ENCODE assay signal across 1 cellular context in the genomic region with DNA sequence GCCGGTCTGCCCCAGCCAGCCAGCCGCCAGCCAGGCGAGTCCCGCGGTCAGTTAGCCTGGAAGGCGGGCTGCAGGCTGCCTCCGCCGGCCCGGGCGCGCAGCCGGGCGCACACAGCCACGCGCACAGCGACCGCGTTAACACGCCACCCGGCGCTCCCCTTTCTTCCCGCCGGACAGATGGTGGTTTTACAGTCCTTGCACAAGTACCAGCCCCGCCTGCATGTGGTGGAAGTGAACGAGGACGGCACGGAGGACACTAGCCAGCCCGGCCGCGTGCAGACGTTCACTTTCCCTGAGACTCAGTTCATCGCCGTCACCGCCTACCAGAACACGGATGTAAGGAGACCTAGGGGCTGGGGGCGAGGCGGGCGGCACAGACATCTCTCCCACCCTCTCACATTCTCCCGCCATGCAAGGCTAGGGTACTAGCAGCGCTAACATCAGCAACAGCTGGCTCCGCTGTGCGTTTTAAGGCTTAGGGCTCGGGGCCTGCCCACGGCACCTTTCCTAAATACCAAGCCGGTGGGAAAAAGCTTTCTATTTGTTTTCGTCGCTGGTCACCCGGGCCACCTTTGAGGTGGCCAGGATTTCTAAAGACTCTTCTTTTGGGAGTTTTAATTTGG.
TF ChIP-seq lines count a peak whose summit lies in the region.

No MANE protein-coding gene starts in this region.

TF ChIP-seq in K562, 482 proteins besides CTCF, POLR2A, EP300 and RAD21 (continued from another document):
- TF ChIP-seq, protein P1, sequence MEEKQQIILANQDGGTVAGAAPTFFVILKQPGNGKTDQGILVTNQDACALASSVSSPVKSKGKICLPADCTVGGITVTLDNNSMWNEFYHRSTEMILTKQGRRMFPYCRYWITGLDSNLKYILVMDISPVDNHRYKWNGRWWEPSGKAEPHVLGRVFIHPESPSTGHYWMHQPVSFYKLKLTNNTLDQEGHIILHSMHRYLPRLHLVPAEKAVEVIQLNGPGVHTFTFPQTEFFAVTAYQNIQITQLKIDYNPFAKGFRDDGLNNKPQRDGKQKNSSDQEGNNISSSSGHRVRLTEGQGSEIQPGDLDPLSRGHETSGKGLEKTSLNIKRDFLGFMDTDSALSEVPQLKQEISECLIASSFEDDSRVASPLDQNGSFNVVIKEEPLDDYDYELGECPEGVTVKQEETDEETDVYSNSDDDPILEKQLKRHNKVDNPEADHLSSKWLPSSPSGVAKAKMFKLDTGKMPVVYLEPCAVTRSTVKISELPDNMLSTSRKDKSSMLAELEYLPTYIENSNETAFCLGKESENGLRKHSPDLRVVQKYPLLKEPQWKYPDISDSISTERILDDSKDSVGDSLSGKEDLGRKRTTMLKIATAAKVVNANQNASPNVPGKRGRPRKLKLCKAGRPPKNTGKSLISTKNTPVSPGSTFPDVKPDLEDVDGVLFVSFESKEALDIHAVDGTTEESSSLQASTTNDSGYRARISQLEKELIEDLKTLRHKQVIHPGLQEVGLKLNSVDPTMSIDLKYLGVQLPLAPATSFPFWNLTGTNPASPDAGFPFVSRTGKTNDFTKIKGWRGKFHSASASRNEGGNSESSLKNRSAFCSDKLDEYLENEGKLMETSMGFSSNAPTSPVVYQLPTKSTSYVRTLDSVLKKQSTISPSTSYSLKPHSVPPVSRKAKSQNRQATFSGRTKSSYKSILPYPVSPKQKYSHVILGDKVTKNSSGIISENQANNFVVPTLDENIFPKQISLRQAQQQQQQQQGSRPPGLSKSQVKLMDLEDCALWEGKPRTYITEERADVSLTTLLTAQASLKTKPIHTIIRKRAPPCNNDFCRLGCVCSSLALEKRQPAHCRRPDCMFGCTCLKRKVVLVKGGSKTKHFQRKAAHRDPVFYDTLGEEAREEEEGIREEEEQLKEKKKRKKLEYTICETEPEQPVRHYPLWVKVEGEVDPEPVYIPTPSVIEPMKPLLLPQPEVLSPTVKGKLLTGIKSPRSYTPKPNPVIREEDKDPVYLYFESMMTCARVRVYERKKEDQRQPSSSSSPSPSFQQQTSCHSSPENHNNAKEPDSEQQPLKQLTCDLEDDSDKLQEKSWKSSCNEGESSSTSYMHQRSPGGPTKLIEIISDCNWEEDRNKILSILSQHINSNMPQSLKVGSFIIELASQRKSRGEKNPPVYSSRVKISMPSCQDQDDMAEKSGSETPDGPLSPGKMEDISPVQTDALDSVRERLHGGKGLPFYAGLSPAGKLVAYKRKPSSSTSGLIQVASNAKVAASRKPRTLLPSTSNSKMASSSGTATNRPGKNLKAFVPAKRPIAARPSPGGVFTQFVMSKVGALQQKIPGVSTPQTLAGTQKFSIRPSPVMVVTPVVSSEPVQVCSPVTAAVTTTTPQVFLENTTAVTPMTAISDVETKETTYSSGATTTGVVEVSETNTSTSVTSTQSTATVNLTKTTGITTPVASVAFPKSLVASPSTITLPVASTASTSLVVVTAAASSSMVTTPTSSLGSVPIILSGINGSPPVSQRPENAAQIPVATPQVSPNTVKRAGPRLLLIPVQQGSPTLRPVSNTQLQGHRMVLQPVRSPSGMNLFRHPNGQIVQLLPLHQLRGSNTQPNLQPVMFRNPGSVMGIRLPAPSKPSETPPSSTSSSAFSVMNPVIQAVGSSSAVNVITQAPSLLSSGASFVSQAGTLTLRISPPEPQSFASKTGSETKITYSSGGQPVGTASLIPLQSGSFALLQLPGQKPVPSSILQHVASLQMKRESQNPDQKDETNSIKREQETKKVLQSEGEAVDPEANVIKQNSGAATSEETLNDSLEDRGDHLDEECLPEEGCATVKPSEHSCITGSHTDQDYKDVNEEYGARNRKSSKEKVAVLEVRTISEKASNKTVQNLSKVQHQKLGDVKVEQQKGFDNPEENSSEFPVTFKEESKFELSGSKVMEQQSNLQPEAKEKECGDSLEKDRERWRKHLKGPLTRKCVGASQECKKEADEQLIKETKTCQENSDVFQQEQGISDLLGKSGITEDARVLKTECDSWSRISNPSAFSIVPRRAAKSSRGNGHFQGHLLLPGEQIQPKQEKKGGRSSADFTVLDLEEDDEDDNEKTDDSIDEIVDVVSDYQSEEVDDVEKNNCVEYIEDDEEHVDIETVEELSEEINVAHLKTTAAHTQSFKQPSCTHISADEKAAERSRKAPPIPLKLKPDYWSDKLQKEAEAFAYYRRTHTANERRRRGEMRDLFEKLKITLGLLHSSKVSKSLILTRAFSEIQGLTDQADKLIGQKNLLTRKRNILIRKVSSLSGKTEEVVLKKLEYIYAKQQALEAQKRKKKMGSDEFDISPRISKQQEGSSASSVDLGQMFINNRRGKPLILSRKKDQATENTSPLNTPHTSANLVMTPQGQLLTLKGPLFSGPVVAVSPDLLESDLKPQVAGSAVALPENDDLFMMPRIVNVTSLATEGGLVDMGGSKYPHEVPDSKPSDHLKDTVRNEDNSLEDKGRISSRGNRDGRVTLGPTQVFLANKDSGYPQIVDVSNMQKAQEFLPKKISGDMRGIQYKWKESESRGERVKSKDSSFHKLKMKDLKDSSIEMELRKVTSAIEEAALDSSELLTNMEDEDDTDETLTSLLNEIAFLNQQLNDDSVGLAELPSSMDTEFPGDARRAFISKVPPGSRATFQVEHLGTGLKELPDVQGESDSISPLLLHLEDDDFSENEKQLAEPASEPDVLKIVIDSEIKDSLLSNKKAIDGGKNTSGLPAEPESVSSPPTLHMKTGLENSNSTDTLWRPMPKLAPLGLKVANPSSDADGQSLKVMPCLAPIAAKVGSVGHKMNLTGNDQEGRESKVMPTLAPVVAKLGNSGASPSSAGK (IDR thresholded peaks at IDR 0.05) = peak; percentile 58
- TF ChIP-seq NRF1 (conservative IDR thresholded peaks at IDR 0.05 in 1 of 2, IDR thresholded peaks at IDR 0.05 in 1 of 2) (peak; percentile 38 to 58; a peak in 2 of 4 replicates), HDAC6 (IDR thresholded peaks at IDR 0.05; ENCODE audit: low read depth, low read length) (peak; percentile 37; the same call in 1 of the 2 replicates), ZNF134 (CRISPR knock-in tag; conservative IDR thresholded peaks at IDR 0.05) (no peak), L3MBTL2 (IDR thresholded peaks at IDR 0.05) (peak; percentile 75), BRCA1 (IDR thresholded peaks at IDR 0.05) (no peak), BRCA1 (CRISPR knock-in tag; IDR thresholded peaks at IDR 0.05) (0 out of 2 replicates have a peak, but pooled peaks have one; percentile 48)
- TF ChIP-seq, protein P2, sequence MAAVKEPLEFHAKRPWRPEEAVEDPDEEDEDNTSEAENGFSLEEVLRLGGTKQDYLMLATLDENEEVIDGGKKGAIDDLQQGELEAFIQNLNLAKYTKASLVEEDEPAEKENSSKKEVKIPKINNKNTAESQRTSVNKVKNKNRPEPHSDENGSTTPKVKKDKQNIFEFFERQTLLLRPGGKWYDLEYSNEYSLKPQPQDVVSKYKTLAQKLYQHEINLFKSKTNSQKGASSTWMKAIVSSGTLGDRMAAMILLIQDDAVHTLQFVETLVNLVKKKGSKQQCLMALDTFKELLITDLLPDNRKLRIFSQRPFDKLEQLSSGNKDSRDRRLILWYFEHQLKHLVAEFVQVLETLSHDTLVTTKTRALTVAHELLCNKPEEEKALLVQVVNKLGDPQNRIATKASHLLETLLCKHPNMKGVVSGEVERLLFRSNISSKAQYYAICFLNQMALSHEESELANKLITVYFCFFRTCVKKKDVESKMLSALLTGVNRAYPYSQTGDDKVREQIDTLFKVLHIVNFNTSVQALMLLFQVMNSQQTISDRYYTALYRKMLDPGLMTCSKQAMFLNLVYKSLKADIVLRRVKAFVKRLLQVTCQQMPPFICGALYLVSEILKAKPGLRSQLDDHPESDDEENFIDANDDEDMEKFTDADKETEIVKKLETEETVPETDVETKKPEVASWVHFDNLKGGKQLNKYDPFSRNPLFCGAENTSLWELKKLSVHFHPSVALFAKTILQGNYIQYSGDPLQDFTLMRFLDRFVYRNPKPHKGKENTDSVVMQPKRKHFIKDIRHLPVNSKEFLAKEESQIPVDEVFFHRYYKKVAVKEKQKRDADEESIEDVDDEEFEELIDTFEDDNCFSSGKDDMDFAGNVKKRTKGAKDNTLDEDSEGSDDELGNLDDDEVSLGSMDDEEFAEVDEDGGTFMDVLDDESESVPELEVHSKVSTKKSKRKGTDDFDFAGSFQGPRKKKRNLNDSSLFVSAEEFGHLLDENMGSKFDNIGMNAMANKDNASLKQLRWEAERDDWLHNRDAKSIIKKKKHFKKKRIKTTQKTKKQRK (IDR thresholded peaks at IDR 0.05; ENCODE audit: borderline replicate concordance, low read depth, low read length) = no peak
- TF ChIP-seq, protein P3, sequence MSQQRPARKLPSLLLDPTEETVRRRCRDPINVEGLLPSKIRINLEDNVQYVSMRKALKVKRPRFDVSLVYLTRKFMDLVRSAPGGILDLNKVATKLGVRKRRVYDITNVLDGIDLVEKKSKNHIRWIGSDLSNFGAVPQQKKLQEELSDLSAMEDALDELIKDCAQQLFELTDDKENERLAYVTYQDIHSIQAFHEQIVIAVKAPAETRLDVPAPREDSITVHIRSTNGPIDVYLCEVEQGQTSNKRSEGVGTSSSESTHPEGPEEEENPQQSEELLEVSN (IDR thresholded peaks at IDR 0.05; ENCODE audit: borderline replicate concordance in 1 of 2, extremely low read depth in 1 of 2, insufficient read depth in 1 of 2, insufficient read length in 1 of 2, low read depth in 1 of 2, low read length in 1 of 2, poor library complexity in 1 of 2, severe bottlenecking in 1 of 2) = peak in 1 of 2 experiments; percentile 88
- TF ChIP-seq, protein P4, sequence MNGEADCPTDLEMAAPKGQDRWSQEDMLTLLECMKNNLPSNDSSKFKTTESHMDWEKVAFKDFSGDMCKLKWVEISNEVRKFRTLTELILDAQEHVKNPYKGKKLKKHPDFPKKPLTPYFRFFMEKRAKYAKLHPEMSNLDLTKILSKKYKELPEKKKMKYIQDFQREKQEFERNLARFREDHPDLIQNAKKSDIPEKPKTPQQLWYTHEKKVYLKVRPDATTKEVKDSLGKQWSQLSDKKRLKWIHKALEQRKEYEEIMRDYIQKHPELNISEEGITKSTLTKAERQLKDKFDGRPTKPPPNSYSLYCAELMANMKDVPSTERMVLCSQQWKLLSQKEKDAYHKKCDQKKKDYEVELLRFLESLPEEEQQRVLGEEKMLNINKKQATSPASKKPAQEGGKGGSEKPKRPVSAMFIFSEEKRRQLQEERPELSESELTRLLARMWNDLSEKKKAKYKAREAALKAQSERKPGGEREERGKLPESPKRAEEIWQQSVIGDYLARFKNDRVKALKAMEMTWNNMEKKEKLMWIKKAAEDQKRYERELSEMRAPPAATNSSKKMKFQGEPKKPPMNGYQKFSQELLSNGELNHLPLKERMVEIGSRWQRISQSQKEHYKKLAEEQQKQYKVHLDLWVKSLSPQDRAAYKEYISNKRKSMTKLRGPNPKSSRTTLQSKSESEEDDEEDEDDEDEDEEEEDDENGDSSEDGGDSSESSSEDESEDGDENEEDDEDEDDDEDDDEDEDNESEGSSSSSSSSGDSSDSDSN (IDR thresholded peaks at IDR 0.05; ENCODE audit: borderline replicate concordance in 1 of 2, low read depth in 2 of 2, low read length in 2 of 2) = peak; percentile 83 to 90; a peak in 3 of 4 replicates
- TF ChIP-seq, protein P5, sequence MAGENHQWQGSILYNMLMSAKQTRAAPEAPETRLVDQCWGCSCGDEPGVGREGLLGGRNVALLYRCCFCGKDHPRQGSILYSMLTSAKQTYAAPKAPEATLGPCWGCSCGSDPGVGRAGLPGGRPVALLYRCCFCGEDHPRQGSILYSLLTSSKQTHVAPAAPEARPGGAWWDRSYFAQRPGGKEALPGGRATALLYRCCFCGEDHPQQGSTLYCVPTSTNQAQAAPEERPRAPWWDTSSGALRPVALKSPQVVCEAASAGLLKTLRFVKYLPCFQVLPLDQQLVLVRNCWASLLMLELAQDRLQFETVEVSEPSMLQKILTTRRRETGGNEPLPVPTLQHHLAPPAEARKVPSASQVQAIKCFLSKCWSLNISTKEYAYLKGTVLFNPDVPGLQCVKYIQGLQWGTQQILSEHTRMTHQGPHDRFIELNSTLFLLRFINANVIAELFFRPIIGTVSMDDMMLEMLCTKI (IDR thresholded peaks at IDR 0.05; ENCODE audit: partially characterized antibody) = no peak
- TF ChIP-seq, protein P6, sequence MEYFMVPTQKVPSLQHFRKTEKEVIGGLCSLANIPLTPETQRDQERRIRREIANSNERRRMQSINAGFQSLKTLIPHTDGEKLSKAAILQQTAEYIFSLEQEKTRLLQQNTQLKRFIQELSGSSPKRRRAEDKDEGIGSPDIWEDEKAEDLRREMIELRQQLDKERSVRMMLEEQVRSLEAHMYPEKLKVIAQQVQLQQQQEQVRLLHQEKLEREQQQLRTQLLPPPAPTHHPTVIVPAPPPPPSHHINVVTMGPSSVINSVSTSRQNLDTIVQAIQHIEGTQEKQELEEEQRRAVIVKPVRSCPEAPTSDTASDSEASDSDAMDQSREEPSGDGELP (CRISPR knock-in tag; IDR thresholded peaks at IDR 0.05; ENCODE audit: borderline replicate concordance) = peak; percentile 35; the same call in 1 of the 2 replicates
- TF ChIP-seq, protein P7, sequence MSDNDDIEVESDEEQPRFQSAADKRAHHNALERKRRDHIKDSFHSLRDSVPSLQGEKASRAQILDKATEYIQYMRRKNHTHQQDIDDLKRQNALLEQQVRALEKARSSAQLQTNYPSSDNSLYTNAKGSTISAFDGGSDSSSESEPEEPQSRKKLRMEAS (CRISPR knock-in tag; IDR thresholded peaks at IDR 0.05) = peak; percentile 63; the same call in 1 of the 2 replicates
- TF ChIP-seq, protein P8, sequence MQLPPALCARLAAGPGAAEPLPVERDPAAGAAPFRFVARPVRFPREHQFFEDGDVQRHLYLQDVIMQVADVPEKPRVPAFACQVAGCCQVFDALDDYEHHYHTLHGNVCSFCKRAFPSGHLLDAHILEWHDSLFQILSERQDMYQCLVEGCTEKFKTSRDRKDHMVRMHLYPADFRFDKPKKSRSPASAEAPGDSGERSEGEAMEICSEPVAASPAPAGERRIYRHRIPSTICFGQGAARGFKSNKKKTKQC (CRISPR knock-in tag; IDR thresholded peaks at IDR 0.05) = peak; percentile 67; the same call in 1 of the 2 replicates
